In the genomic region with DNA sequence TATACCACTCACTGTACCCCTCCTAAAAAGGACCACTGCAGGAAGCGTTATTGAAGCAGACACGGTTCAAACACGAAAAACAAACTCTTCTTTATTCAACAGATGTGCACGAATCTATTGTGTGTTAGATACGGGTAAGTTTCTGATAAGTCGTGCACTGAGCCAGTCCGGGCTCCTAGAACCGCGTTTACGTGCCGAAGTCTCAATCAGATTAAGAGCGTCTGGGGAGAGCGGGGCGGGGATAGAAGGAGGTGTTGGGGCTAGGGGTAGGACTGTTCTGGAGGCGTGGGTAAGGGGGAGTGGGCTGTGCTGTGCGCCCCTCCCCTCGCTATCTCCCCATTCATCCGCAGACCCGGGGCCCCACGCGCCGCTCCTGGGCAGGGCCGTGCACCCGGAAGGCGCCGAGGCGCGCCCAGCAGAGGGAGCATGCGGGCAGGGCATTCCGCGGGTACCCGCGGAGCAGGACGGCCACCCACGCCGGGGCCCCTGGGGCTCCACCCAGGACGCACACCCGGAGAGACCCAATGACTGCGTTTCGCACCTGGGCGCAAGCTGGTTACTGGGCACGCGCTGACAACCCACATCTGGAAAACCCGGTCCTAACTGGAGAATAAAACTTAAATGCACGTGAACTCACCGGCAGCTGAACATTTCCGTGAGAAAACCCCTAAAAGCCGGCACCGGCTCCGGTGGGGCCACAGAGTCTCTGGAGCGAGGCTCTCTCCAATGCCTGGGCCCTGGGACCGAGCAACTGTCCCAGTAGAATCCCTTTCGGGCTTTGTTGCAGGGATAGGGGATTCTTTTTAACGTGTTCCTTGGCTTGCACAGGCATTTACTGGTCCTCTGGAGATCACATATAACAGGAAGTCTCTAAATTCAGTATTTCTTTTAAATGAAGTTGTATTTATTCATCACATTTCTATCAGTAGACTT, we compare ENCODE assay signal across 8 cellular contexts. TPM values are rescaled to one million over a fixed set of nuclear protein-coding genes. Genes with fewer than 3 reads are reported as not detected.
DNase-seq lines count a peak whose midpoint lies in the region; ATAC-seq and TF ChIP-seq lines count a peak whose summit lies in the region.

No MANE protein-coding gene starts in this region.

- H2AFZ ChIP-seq in OCI-LY7 (ENCODE audit: low read length) = peak overlapping the region; percentile 63; the same call in 1 of the 2 replicates

- peak overlapping the region; percentile 93 for H3K4me2 ChIP-seq in OCI-LY7 (ENCODE audit: low read length)

- CTCF ChIA-PET in OCI-LY7 (lab: Charles Lee; ENCODE audit: unreplicated experiment) = interaction anchor here (0.6 to 1.8 kb wide), 6 partner anchors 13 to 108 kb away, joined by 3 to 6 read pairs (median 4); no protein-coding TSS in a partner anchor

- H3K9ac ChIP-seq in mucosa of stomach (ENCODE audit: low read length) = peak overlapping the region; percentile 98

- peaks cover 6% of the 10 kb centered on the region; the same call in 1 of the 2 replicates for H3K79me2 ChIP-seq in OCI-LY7 (ENCODE audit: insufficient read depth, low read depth, low read length)

- peak; percentile 45 for TF ChIP-seq POLR2A in erythroblast (IDR thresholded peaks at IDR 0.05; ENCODE audit: low read length)

- BruUV-seq in OCI-LY7 (replicated peaks; lab: Mats Ljungman, UMichigan) = TSS peak; percentile 94

- no peaks in the 10 kb centered on the region for H4K20me1 ChIP-seq in OCI-LY7 (ENCODE audit: insufficient read depth, low read length)

- peak; percentile 82 for TF ChIP-seq CTCF in OCI-LY7 (conservative IDR thresholded peaks at IDR 0.05; ENCODE audit: low read length)

- POLR2A ChIA-PET in OCI-LY7 (lab: Charles Lee) = interaction anchor here (0.5 to 9.8 kb wide), 12 partner anchors 15 to 447 kb away, joined by 3 to 239 read pairs (median 4); a partner anchor contains a TSS

- DNase-seq in COR-L47 (lab: John Stamatoyannopoulos, UW) (peak; percentile 46), OCI-LY7 (ENCODE audit: low spot score) (peak; percentile 96), erythroblast (lab: John Stamatoyannopoulos, UW) (peak; percentile 89 to 90)
- peak; percentile 92 for DNase-seq in activated T-cell treated with anti-CD3 and anti-CD28 coated beads, Interleukin-2, amount 50 U/mL, for 1 hour
- DNase-seq in stimulated activated CD8-positive, alpha-beta memory T cell treated with anti-CD3 and anti-CD28 coated beads, Interleukin-4, amount 100 ng/mL, for 48 hours = peak; percentile 95

- H3K27ac ChIP-seq in OCI-LY7 (ENCODE audit: low read depth, low read length, poor library complexity, severe bottlenecking) = peak overlapping the region; percentile 99

- H3K4me3 ChIP-seq in OCI-LY7 (ENCODE audit: low read depth, low read length, poor library complexity, severe bottlenecking) (peak overlapping the region; percentile 72), mucosa of stomach (ENCODE audit: low read length) (peak overlapping the region; percentile 73)

- H3K4me1 ChIP-seq in OCI-LY7 (ENCODE audit: insufficient read depth, low read length, poor library complexity, severe bottlenecking) (peaks cover 94% of the 10 kb centered on the region), mucosa of stomach (ENCODE audit: control insufficient read depth, insufficient read depth, low read length) (peaks cover 7% of the 10 kb centered on the region)

- intact Hi-C loops in OCI-LY7 (cut with micrococcal nuclease; ENCODE audit: unreplicated experiment) = loop anchor here (1.0 to 10.0 kb wide), 12 partner anchors 17 to 703 kb away; a partner anchor contains a TSS

- no peaks in the 10 kb centered on the region for H3K9me2 ChIP-seq in OCI-LY7 (ENCODE audit: insufficient read depth, low read length)

- H3K36me3 ChIP-seq in OCI-LY7 (ENCODE audit: insufficient read depth, low read length) (no peaks in the 10 kb centered on the region), mucosa of stomach (ENCODE audit: control insufficient read depth, insufficient read depth, low read length) (no peaks in the 10 kb centered on the region)

- no peaks in the 10 kb centered on the region; the same call in 1 of the 2 replicates for H3K9me3 ChIP-seq in OCI-LY7 (ENCODE audit: low read length)
- H3K9me3 ChIP-seq in mucosa of stomach (ENCODE audit: control insufficient read depth, low read length) = no peaks in the 10 kb centered on the region

- peak; percentile 61 for ATAC-seq in GM19438 (IDR thresholded peaks at IDR 0.05; ENCODE audit: low read depth, unreplicated experiment)
- ATAC-seq in HG03558 (IDR thresholded peaks at IDR 0.05; ENCODE audit: extremely low read depth, unreplicated experiment) = peak; percentile 38

- no peaks in the 10 kb centered on the region for H3K27me3 ChIP-seq in mucosa of stomach (ENCODE audit: control insufficient read depth, insufficient read depth, low read length)

RNA-seq across cellular contexts. Expression of a gene that starts 40.6 kb away (rescaled TPM):
- 141 and 147 TPM in 2 replicates for total RNA-seq in OCI-LY7 (2014; rRNA removed; shearing (Covaris generic))
- 216 and 237 TPM in 2 replicates for total RNA-seq in OCI-LY7 (2022)

RNA-seq across cellular contexts. Expression of a gene that starts 49.8 kb away (rescaled TPM):
- total RNA-seq in OCI-LY7 (2014; rRNA removed; shearing (Covaris generic)) = 37.5 and 44.4 TPM in 2 replicates
- total RNA-seq in OCI-LY7 (2022) = 91.9 and 110 TPM in 2 replicates

Comparison
In these comparisons a context has a peak if more than half of its experiments do, and no peak if none do; other contexts are left out.
1. Peak in every context shown above with its lines: DNase-seq, ATAC-seq, H3K4me3 ChIP-seq and H3K27ac ChIP-seq.
2. DNase-seq: peak in every context shown above with its lines; median percentile 96 in OCI-LY7; 95 in stimulated activated CD8-positive, alpha-beta memory T cell treated with anti-CD3 and anti-CD28 coated beads, Interleukin-4, amount 100 ng/mL, for 48 hours; 92 in activated T-cell treated with anti-CD3 and anti-CD28 coated beads, Interleukin-2, amount 50 U/mL, for 1 hour; 90 in erythroblast; 46 in COR-L47.